20 cellular contexts compared by ENCODE assay signal in the genomic region with DNA sequence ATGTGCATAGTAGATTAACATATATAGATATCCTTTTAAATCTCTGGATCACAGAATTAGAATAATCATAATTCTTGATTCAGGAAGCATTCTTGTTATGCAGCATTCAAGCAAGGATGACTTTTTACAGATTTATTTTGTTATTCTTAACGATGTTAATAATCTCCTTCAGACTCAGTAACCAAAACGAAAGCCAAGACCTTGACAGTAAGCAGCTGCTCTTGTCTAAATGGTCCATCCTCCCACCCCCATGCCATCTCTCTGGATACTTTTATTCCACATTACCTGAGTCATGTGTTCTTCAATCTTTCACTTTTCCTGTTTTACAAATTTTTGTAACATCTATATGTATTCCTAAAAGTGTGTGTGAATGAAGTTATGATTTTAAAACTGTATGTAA.
"Had no signal": no experiment of that assay in that cellular context is flagged by ENCODE, and none has a peak within 500 bp of the region (broad histone marks: within the 10 kb centered on the region; RNA-seq: fewer than 3 reads in every experiment).

No MANE protein-coding gene starts in this region.

- DNase-seq: Karpas-422, KG1, MG63, NCI-H1092, NCI-H1105 treated with DMSO at 0.1 percent for 48 hours, NCI-H1417 treated with DMSO at 0.1 percent for 48 hours, NCI-H146, NCI-H1694 treated with DMSO at 0.1 percent for 48 hours, NCI-H1930, NCI-H2081, NCI-H2107, NCI-H2227 treated with DMSO at 0.1 percent for 48 hours, NCI-H524, NCI-H526 treated with DMSO at 0.1 percent for 48 hours, NCI-H774, Peyer's patch, SHP77 treated with DMSO at 0.1 percent for 48 hours, SJCRH30 had no signal

- H3K36me3 ChIP-seq: MG63, Peyer's patch, SJCRH30 had no signal

- H3K9me3 ChIP-seq: MG63, Peyer's patch, SJCRH30 had no signal

- H3K27ac ChIP-seq: Peyer's patch, SJCRH30 had no signal

- H3K4me1 ChIP-seq: Peyer's patch, SJCRH30 had no signal

- H3K4me3 ChIP-seq: MG63, Peyer's patch, SJCRH30 had no signal

- ATAC-seq: PC-3, Right ventricle myocardium inferior had no signal

- H3K27me3 ChIP-seq: MG63, Peyer's patch, SJCRH30 had no signal
